ENCODE assay signal across 1 cellular context in the genomic region with DNA sequence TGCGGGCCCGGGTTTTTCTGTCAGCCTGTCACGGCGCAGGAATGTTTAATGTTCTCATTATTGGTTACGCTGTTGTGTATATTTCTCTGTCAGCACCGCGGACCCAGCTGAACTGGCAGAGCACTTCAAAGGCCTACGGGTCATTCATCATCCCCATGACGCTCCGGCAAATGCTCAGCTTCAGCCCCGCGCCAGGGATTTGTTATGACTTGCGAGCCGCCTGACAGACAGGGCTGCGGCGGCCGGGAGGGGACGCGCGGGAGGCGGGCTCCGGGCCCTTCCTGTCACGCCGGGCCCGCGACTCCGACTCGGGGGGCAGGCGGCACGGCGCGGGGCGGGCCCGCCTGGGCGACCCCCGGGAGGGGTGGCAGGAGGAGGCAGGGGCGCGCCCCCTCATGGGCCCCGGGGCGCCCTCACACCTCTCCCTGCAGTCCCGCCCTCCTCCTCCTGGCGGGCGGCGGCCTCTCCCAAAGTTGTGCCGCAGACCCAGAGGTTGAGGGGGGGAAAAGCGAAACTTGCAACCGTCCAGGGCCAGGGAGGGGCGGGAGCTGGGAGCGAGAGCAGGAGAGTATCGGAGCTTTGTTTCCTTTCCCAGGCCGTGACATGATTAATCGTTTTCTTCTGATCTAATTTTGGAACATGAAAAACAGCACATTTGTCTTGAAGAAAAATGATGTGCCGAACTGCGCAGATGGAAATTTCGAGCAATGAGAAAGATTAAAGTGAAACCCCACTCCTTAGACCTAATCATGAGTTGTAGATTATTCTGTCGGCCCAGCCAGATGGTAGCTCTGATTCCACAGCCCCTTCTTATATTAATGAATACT.
TF ChIP-seq lines count a peak whose summit lies in the region.

No MANE protein-coding gene starts in this region.

TF ChIP-seq in HEK293, 187 proteins besides CTCF, POLR2A, EP300 and RAD21 (continued from another document and continues in another):
- TF ChIP-seq, protein P1, sequence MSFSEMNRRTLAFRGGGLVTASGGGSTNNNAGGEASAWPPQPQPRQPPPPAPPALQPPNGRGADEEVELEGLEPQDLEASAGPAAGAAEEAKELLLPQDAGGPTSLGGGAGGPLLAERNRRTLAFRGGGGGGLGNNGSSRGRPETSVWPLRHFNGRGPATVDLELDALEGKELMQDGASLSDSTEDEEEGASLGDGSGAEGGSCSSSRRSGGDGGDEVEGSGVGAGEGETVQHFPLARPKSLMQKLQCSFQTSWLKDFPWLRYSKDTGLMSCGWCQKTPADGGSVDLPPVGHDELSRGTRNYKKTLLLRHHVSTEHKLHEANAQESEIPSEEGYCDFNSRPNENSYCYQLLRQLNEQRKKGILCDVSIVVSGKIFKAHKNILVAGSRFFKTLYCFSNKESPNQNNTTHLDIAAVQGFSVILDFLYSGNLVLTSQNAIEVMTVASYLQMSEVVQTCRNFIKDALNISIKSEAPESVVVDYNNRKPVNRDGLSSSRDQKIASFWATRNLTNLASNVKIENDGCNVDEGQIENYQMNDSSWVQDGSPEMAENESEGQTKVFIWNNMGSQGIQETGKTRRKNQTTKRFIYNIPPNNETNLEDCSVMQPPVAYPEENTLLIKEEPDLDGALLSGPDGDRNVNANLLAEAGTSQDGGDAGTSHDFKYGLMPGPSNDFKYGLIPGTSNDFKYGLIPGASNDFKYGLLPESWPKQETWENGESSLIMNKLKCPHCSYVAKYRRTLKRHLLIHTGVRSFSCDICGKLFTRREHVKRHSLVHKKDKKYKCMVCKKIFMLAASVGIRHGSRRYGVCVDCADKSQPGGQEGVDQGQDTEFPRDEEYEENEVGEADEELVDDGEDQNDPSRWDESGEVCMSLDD (tag by site-specific recombination; IDR thresholded peaks at IDR 0.05), result no peak
- 0 out of 2 replicates have a peak, but pooled peaks have one; percentile 37 for TF ChIP-seq MZF1 (tag by site-specific recombination; IDR thresholded peaks at IDR 0.05; ENCODE audit: borderline replicate concordance)
- peak; percentile 91; the same call in 1 of the 2 replicates for TF ChIP-seq ZNF366 (tag by site-specific recombination; conservative IDR thresholded peaks at IDR 0.05)
- TF ChIP-seq ZXDB (tag by site-specific recombination; IDR thresholded peaks at IDR 0.05), result peak; percentile 98
- TF ChIP-seq, protein P2, sequence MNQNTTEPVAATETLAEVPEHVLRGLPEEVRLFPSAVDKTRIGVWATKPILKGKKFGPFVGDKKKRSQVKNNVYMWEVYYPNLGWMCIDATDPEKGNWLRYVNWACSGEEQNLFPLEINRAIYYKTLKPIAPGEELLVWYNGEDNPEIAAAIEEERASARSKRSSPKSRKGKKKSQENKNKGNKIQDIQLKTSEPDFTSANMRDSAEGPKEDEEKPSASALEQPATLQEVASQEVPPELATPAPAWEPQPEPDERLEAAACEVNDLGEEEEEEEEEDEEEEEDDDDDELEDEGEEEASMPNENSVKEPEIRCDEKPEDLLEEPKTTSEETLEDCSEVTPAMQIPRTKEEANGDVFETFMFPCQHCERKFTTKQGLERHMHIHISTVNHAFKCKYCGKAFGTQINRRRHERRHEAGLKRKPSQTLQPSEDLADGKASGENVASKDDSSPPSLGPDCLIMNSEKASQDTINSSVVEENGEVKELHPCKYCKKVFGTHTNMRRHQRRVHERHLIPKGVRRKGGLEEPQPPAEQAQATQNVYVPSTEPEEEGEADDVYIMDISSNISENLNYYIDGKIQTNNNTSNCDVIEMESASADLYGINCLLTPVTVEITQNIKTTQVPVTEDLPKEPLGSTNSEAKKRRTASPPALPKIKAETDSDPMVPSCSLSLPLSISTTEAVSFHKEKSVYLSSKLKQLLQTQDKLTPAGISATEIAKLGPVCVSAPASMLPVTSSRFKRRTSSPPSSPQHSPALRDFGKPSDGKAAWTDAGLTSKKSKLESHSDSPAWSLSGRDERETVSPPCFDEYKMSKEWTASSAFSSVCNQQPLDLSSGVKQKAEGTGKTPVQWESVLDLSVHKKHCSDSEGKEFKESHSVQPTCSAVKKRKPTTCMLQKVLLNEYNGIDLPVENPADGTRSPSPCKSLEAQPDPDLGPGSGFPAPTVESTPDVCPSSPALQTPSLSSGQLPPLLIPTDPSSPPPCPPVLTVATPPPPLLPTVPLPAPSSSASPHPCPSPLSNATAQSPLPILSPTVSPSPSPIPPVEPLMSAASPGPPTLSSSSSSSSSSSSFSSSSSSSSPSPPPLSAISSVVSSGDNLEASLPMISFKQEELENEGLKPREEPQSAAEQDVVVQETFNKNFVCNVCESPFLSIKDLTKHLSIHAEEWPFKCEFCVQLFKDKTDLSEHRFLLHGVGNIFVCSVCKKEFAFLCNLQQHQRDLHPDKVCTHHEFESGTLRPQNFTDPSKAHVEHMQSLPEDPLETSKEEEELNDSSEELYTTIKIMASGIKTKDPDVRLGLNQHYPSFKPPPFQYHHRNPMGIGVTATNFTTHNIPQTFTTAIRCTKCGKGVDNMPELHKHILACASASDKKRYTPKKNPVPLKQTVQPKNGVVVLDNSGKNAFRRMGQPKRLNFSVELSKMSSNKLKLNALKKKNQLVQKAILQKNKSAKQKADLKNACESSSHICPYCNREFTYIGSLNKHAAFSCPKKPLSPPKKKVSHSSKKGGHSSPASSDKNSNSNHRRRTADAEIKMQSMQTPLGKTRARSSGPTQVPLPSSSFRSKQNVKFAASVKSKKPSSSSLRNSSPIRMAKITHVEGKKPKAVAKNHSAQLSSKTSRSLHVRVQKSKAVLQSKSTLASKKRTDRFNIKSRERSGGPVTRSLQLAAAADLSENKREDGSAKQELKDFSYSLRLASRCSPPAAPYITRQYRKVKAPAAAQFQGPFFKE (tag by site-specific recombination; IDR thresholded peaks at IDR 0.05; ENCODE audit: borderline replicate concordance), result no peak
- TF ChIP-seq ZNF791 (tag by site-specific recombination; IDR thresholded peaks at IDR 0.05), result no peak
- TF ChIP-seq, protein P3, sequence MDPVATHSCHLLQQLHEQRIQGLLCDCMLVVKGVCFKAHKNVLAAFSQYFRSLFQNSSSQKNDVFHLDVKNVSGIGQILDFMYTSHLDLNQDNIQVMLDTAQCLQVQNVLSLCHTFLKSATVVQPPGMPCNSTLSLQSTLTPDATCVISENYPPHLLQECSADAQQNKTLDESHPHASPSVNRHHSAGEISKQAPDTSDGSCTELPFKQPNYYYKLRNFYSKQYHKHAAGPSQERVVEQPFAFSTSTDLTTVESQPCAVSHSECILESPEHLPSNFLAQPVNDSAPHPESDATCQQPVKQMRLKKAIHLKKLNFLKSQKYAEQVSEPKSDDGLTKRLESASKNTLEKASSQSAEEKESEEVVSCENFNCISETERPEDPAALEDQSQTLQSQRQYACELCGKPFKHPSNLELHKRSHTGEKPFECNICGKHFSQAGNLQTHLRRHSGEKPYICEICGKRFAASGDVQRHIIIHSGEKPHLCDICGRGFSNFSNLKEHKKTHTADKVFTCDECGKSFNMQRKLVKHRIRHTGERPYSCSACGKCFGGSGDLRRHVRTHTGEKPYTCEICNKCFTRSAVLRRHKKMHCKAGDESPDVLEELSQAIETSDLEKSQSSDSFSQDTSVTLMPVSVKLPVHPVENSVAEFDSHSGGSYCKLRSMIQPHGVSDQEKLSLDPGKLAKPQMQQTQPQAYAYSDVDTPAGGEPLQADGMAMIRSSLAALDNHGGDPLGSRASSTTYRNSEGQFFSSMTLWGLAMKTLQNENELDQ (tag by site-specific recombination; IDR thresholded peaks at IDR 0.05; ENCODE audit: low read depth), result no peak
- TF ChIP-seq TRIM28 (IDR thresholded peaks at IDR 0.05; ENCODE audit: borderline replicate concordance, low read length), result no peak
- TF ChIP-seq, protein P4, sequence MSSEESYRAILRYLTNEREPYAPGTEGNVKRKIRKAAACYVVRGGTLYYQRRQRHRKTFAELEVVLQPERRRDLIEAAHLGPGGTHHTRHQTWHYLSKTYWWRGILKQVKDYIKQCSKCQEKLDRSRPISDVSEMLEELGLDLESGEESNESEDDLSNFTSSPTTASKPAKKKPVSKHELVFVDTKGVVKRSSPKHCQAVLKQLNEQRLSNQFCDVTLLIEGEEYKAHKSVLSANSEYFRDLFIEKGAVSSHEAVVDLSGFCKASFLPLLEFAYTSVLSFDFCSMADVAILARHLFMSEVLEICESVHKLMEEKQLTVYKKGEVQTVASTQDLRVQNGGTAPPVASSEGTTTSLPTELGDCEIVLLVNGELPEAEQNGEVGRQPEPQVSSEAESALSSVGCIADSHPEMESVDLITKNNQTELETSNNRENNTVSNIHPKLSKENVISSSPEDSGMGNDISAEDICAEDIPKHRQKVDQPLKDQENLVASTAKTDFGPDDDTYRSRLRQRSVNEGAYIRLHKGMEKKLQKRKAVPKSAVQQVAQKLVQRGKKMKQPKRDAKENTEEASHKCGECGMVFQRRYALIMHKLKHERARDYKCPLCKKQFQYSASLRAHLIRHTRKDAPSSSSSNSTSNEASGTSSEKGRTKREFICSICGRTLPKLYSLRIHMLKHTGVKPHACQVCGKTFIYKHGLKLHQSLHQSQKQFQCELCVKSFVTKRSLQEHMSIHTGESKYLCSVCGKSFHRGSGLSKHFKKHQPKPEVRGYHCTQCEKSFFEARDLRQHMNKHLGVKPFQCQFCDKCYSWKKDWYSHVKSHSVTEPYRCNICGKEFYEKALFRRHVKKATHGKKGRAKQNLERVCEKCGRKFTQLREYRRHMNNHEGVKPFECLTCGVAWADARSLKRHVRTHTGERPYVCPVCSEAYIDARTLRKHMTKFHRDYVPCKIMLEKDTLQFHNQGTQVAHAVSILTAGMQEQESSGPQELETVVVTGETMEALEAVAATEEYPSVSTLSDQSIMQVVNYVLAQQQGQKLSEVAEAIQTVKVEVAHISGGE (tag by site-specific recombination; conservative IDR thresholded peaks at IDR 0.05; ENCODE audit: low read depth), result no peak
- peak; percentile 9; the same call in 1 of the 2 replicates for TF ChIP-seq SCRT1 (tag by site-specific recombination; IDR thresholded peaks at IDR 0.05; ENCODE audit: borderline replicate concordance)
- TF ChIP-seq, protein P5, sequence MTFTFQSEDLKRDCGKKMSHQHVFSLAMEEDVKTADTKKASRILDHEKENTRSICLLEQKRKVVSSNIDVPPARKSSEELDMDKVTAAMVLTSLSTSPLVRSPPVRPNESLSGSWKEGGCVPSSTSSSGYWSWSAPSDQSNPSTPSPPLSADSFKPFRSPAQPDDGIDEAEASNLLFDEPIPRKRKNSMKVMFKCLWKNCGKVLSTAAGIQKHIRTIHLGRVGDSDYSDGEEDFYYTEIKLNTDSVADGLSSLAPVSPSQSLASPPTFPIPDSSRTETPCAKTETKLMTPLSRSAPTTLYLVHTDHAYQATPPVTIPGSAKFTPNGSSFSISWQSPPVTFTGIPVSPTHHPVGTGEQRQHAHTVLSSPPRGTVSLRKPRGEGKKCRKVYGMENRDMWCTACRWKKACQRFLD (tag by site-specific recombination; IDR thresholded peaks at IDR 0.05), result no peak
- peak; percentile 100 for TF ChIP-seq FEZF1 (tag by site-specific recombination; IDR thresholded peaks at IDR 0.05)
- TF ChIP-seq ZNF391 (tag by site-specific recombination; IDR thresholded peaks at IDR 0.05; ENCODE audit: borderline replicate concordance, low read depth), result peak; percentile 97; the same call in 1 of the 2 replicates
- no peak for TF ChIP-seq ZNF274 (IDR thresholded peaks at IDR 0.05; ENCODE audit: low read length)
- TF ChIP-seq ZNF274 (tag by site-specific recombination; IDR thresholded peaks at IDR 0.05; ENCODE audit: borderline replicate concordance), result no peak
- TF ChIP-seq, protein P6, sequence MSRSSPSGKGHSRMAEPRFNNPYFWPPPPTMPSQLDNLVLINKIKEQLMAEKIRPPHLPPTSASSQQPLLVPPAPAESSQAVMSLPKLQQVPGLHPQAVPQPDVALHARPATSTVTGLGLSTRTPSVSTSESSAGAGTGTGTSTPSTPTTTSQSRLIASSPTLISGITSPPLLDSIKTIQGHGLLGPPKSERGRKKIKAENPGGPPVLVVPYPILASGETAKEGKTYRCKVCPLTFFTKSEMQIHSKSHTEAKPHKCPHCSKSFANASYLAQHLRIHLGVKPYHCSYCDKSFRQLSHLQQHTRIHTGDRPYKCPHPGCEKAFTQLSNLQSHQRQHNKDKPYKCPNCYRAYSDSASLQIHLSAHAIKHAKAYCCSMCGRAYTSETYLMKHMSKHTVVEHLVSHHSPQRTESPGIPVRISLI (tag by site-specific recombination; IDR thresholded peaks at IDR 0.05), result 0 out of 2 replicates have a peak, but pooled peaks have one; percentile 29
- TF ChIP-seq, protein P7, sequence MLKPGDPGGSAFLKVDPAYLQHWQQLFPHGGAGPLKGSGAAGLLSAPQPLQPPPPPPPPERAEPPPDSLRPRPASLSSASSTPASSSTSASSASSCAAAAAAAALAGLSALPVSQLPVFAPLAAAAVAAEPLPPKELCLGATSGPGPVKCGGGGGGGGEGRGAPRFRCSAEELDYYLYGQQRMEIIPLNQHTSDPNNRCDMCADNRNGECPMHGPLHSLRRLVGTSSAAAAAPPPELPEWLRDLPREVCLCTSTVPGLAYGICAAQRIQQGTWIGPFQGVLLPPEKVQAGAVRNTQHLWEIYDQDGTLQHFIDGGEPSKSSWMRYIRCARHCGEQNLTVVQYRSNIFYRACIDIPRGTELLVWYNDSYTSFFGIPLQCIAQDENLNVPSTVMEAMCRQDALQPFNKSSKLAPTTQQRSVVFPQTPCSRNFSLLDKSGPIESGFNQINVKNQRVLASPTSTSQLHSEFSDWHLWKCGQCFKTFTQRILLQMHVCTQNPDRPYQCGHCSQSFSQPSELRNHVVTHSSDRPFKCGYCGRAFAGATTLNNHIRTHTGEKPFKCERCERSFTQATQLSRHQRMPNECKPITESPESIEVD (tag by site-specific recombination; IDR thresholded peaks at IDR 0.05), result peak; percentile 89
- TF ChIP-seq ZSCAN5A (tag by site-specific recombination; IDR thresholded peaks at IDR 0.05), result no peak
- peak; percentile 19; the same call in 1 of the 2 replicates for TF ChIP-seq ZBTB17 (tag by site-specific recombination; IDR thresholded peaks at IDR 0.05)
